In genomic region chr6:5277589-5277988, GRCh38 we compare ENCODE assay signal across 22 cellular contexts.
"Had no signal": no experiment of that assay in that cellular context is flagged by ENCODE, and none has a peak within 500 bp of the region (broad histone marks: within the 10 kb centered on the region; RNA-seq: fewer than 3 reads in every experiment).

No MANE protein-coding gene starts in this region.

- H3K27ac ChIP-seq: dorsolateral prefrontal cortex, heart left ventricle, right atrium auricular region, testis, tibial nerve, upper lobe of right lung, vagina had no signal

- H3K36me3 ChIP-seq: right atrium auricular region, tibial nerve, upper lobe of right lung, vagina had no signal

- H3K27me3 Mint-ChIP-seq: stimulated activated naive CD8-positive, alpha-beta T cell treated with anti-CD3 and anti-CD28 coated beads, Interleukin-15, Interleukin-2, amounts not matched to agents 100 ng/mL and 50 ng/mL, for 24 hours had no signal

- H3K4me3 Mint-ChIP-seq: mesothelial cell of epicardium; natural killer cell; neural crest cell; stimulated activated naive CD8-positive, alpha-beta T cell treated with anti-CD3 and anti-CD28 coated beads, Interleukin-15, Interleukin-2, amounts not matched to agents 100 ng/mL and 50 ng/mL, for 24 hours had no signal

- H3K27me3 ChIP-seq: dorsolateral prefrontal cortex, heart left ventricle, right atrium auricular region, testis, tibial nerve, upper lobe of right lung, vagina had no signal

- H3K9me3 ChIP-seq: heart left ventricle, right atrium auricular region, testis, tibial nerve, upper lobe of right lung, vagina had no signal

- FAIRE-seq: endometrium, frontal cortex, islet of Langerhans, small intestine had no signal

- H3K36me3 Mint-ChIP-seq: mesothelial cell of epicardium, natural killer cell had no signal

- DNase-seq: cortex of kidney; dorsolateral prefrontal cortex; effector memory CD4-positive, alpha-beta T cell; heart left ventricle; hippocampal formation; kidney glomerular epithelial cell; natural killer cell; posterior cingulate gyrus; small intestine; stimulated activated CD4-positive, alpha-beta T cell treated with anti-CD3 and anti-CD28 coated beads, Interleukin-12 subunit alpha, Interleukin-12 subunit beta, amount 100 ng/mL, for 4 hours; testis; upper lobe of right lung had no signal

- H3K4me1 ChIP-seq: right atrium auricular region, testis, tibial nerve, vagina had no signal

- ATAC-seq: esophagus mucosa, heart left ventricle, natural killer cell, upper lobe of right lung had no signal

- H3K4me3 ChIP-seq: dorsolateral prefrontal cortex, heart left ventricle, right atrium auricular region, testis, tibial nerve, upper lobe of right lung, vagina had no signal

- H3K4me1 Mint-ChIP-seq: mesothelial cell of epicardium had no signal

- H3K9me3 Mint-ChIP-seq: mesothelial cell of epicardium; natural killer cell; neural crest cell; stimulated activated naive CD8-positive, alpha-beta T cell treated with anti-CD3 and anti-CD28 coated beads, Interleukin-15, Interleukin-2, amounts not matched to agents 100 ng/mL and 50 ng/mL, for 24 hours had no signal

- H3K27ac Mint-ChIP-seq: mesothelial cell of epicardium, natural killer cell had no signal
